8 cellular contexts compared by ENCODE assay signal in the genomic region with DNA sequence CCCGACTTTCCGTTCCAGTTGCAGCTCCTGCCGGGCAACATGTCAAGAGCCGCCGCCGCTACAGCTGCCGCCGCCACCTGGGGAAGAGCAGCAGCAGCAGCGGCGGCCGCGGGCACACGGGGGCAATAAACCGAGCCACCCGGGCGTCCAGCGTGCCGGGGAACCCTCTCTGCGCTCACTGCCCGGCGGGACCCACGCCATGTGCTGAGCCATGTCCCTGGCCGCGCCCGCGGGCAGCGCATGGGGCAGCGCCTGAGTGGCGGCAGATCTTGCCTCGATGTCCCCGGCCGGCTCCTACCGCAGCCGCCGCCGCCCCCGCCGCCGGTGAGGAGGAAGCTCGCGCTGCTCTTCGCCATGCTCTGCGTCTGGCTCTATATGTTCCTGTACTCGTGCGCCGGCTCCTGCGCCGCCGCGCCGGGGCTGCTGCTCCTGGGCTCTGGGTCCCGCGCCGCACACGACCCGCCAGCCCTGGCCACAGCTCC. TPM values are rescaled to one million over a fixed set of nuclear protein-coding genes. Genes with fewer than 3 reads are reported as not detected.
DNase-seq lines count a peak whose midpoint lies in the region; ATAC-seq and TF ChIP-seq lines count a peak whose summit lies in the region.

No MANE protein-coding gene starts in this region.

- H3K36me3 ChIP-seq in left lung: no peaks in the 10 kb centered on the region
- H3K36me3 ChIP-seq in subcutaneous abdominal adipose tissue (ENCODE audit: control insufficient read depth in 5 of 5, insufficient read depth in 5 of 5, low read length in 5 of 5): no peaks in the 10 kb centered on the region

- H3K27me3 ChIP-seq in left lung (peaks cover 49 to 100% of the 10 kb centered on the region in 2 donors), subcutaneous abdominal adipose tissue (ENCODE audit: control insufficient read depth in 5 of 5, insufficient read depth in 4 of 5, low read length in 5 of 5) (peaks cover 34 to 75% (median 46%) of the 10 kb centered on the region in 5 donors)

- in situ Hi-C loops in astrocyte of the cerebellum (cut with HindIII; ENCODE audit: low sequenced_read_pairs): no loop called here

- peak; percentile 4 for ATAC-seq in GM19463 (IDR thresholded peaks at IDR 0.05; ENCODE audit: unreplicated experiment)
- ATAC-seq in left lung: peak; percentile 4

- DNase-seq in AG09319 (ENCODE audit: extremely low read depth, low read depth) (no peak), NCI-H1105 (lab: John Stamatoyannopoulos, UW) (peak; percentile 72), astrocyte of the cerebellum (ENCODE audit: low read depth) (no peak), left lung (no peak), COR-L47 (lab: John Stamatoyannopoulos, UW) (no peak), KG1 (lab: John Stamatoyannopoulos, UW) (no peak)

- H3K4me3 ChIP-seq in astrocyte of the cerebellum (ENCODE audit: low read depth, low read length) (peak overlapping the region; percentile 87), left lung (peak overlapping the region; percentile 59 to 73), subcutaneous abdominal adipose tissue (ENCODE audit: low read depth in 1 of 5, low read length in 5 of 5) (peak overlapping the region in 4 of 5 donors; percentile 56 to 81 (median 68))

- peak overlapping the region; percentile 73 to 94 for H3K27ac ChIP-seq in left lung
- H3K27ac ChIP-seq in subcutaneous abdominal adipose tissue (ENCODE audit: low read depth, low read length): peak overlapping the region; percentile 50

- intact Hi-C loops in left lung (cut with DNase I): loop anchor here in 1 of 2 donors (10.0 kb wide), 1 partner anchor 697 kb away; the partner anchor contains the start of gene HS3ST3A1

- H3K4me1 ChIP-seq in left lung: peaks cover 16 to 78% of the 10 kb centered on the region in 2 donors
- peaks cover 5 to 71% (median 63%) of the 10 kb centered on the region in 5 donors for H3K4me1 ChIP-seq in subcutaneous abdominal adipose tissue (ENCODE audit: control insufficient read depth in 5 of 5, insufficient read depth in 5 of 5, low read length in 5 of 5)

- peak overlapping the region in 3 of 5 donors; percentile 41 to 53 (median 48) for H3K9ac ChIP-seq in subcutaneous abdominal adipose tissue (ENCODE audit: low read length in 5 of 5)

- peak; percentile 2; the same call in 1 of the 2 replicates for TF ChIP-seq CTCF in AG09319 (IDR thresholded peaks at IDR 0.05; ENCODE audit: low read depth, low read length)
- no peak for TF ChIP-seq CTCF in astrocyte of the cerebellum (IDR thresholded peaks at IDR 0.05; ENCODE audit: low read depth, low read length, missing control alignments)
- TF ChIP-seq CTCF in left lung (IDR thresholded peaks at IDR 0.05): no peak

- H3K9me3 ChIP-seq in left lung (no peaks in the 10 kb centered on the region), subcutaneous abdominal adipose tissue (ENCODE audit: control insufficient read depth in 5 of 5, low read length in 5 of 5) (no peaks in the 10 kb centered on the region)

RNA-seq across cellular contexts. Expression of gene HS3ST3B1, which starts 0.4 kb away (rescaled TPM):
- total RNA-seq in left lung: 1 to 10 TPM; 2.9 to 6.7 TPM
